In genomic region chr15:62712455-62712839, GRCh38 we compare ENCODE assay signal across 23 cellular contexts.
DNase-seq lines count a peak whose midpoint lies in the region.
"Had no signal": no experiment of that assay in that cellular context is flagged by ENCODE, and none has a peak within 500 bp of the region (broad histone marks: within the 10 kb centered on the region; RNA-seq: fewer than 3 reads in every experiment).

No MANE protein-coding gene starts in this region.

- peak overlapping the region; percentile 1 for H3K4me3 Mint-ChIP-seq in activated T-cell treated with anti-CD3 and anti-CD28 coated beads, Interleukin-2, amount 50 U/mL, for 24 hours
- H3K4me3 Mint-ChIP-seq in activated T-helper 1 cell treated with anti-CD3 and anti-CD28 coated beads, Interleukin-12 subunit alpha, Interleukin-12 subunit beta, Interleukin-2, Interleukin-4 antibody, amounts not matched to agents 30 ng/mL and 10 ng/mL and 1 ng/mL, durations not matched to agents 14 hours and 24 hours and 36 hours = no peak overlapping the region
- H3K4me3 Mint-ChIP-seq in activated T-helper 2 cell treated with anti-CD3 and anti-CD28 coated beads, Interferon-gamma antibody, Interleukin-2, Interleukin-4, amounts not matched to agents 10 μg/mL and 5 μg/mL and 100 μg/mL, durations not matched to agents 14 hours and 24 hours and 36 hours (ENCODE audit: low read depth) = no peak overlapping the region
- H3K4me3 Mint-ChIP-seq in stimulated activated naive CD8-positive, alpha-beta T cell treated with anti-CD3 and anti-CD28 coated beads, Interleukin-15, Interleukin-2, amounts not matched to agents 100 ng/mL and 50 ng/mL, for 24 hours = peak overlapping the region; percentile 28
- H3K4me3 Mint-ChIP-seq: B cell; CD8-positive, alpha-beta memory T cell; GM23338; H9 had no signal

- no peaks in the 10 kb centered on the region for H3K36me3 Mint-ChIP-seq in activated T-cell treated with anti-CD3 and anti-CD28 coated beads, Interleukin-2, amount 50 U/mL, for 24 hours (ENCODE audit: low read depth)
- H3K36me3 Mint-ChIP-seq in activated T-helper 1 cell treated with anti-CD3 and anti-CD28 coated beads, Interleukin-12 subunit alpha, Interleukin-12 subunit beta, Interleukin-2, Interleukin-4 antibody, amounts not matched to agents 30 ng/mL and 10 ng/mL and 1 ng/mL, durations not matched to agents 14 hours and 24 hours and 36 hours (ENCODE audit: low read depth) = no peaks in the 10 kb centered on the region
- no peaks in the 10 kb centered on the region for H3K36me3 Mint-ChIP-seq in activated T-helper 2 cell treated with anti-CD3 and anti-CD28 coated beads, Interferon-gamma antibody, Interleukin-2, Interleukin-4, amounts not matched to agents 10 μg/mL and 5 μg/mL and 100 μg/mL, durations not matched to agents 14 hours and 24 hours and 36 hours (ENCODE audit: low read depth)
- no peaks in the 10 kb centered on the region for H3K36me3 Mint-ChIP-seq in stimulated activated naive CD8-positive, alpha-beta T cell treated with anti-CD3 and anti-CD28 coated beads, Interleukin-15, Interleukin-2, amounts not matched to agents 100 ng/mL and 50 ng/mL, for 24 hours (ENCODE audit: low read depth)
- H3K36me3 Mint-ChIP-seq: CD8-positive, alpha-beta memory T cell had no signal

- DNase-seq in activated T-cell treated with anti-CD3 and anti-CD28 coated beads, Interleukin-2, amount 50 U/mL, for 24 hours = no peak
- DNase-seq in activated T-cell treated with anti-CD3 and anti-CD28 coated beads for 4 hours (no peak), dedifferentiated amniotic fluid mesenchymal stem cell (ENCODE audit: extremely low spot score) (no peak), NCI-H748 treated with DMSO at 0.1 percent for 48 hours (lab: John Stamatoyannopoulos, UW) (no peak)
- DNase-seq in activated T-helper 1 cell treated with anti-CD3 and anti-CD28 coated beads, Interleukin-12 subunit alpha, Interleukin-12 subunit beta, Interleukin-2, Interleukin-4 antibody, amounts not matched to agents 30 ng/mL and 10 ng/mL and 1 ng/mL, durations not matched to agents 14 hours and 24 hours and 36 hours (ENCODE audit: low spot score) = no peak
- no peak for DNase-seq in activated T-helper 2 cell treated with anti-CD3 and anti-CD28 coated beads, Interferon-gamma antibody, Interleukin-2, Interleukin-4, amounts not matched to agents 10 μg/mL and 5 μg/mL and 100 μg/mL, durations not matched to agents 14 hours and 24 hours and 36 hours (ENCODE audit: low spot score)
- DNase-seq: CD8-positive, alpha-beta memory T cell; DMS79 treated with DMSO at 0.1 percent for 48 hours; GF-D8; H9; KG1; MG63; NCI-H1105 treated with DMSO at 0.1 percent for 48 hours; NCI-H146; NCI-H1930; NCI-H2107; NCI-H446; NCI-H524 treated with DMSO at 0.1 percent for 48 hours; NCI-H82; NK-92 treated with Interleukin-12 subunit alpha and Interleukin-12 subunit beta, amount 100 ng/mL, for 24 hours had no signal

- peaks cover 5% of the 10 kb centered on the region for H3K27me3 Mint-ChIP-seq in activated T-cell treated with anti-CD3 and anti-CD28 coated beads, Interleukin-2, amount 50 U/mL, for 24 hours
- H3K27me3 Mint-ChIP-seq in activated T-helper 1 cell treated with anti-CD3 and anti-CD28 coated beads, Interleukin-12 subunit alpha, Interleukin-12 subunit beta, Interleukin-2, Interleukin-4 antibody, amounts not matched to agents 30 ng/mL and 10 ng/mL and 1 ng/mL, durations not matched to agents 14 hours and 24 hours and 36 hours (ENCODE audit: insufficient read depth) = no peaks in the 10 kb centered on the region
- no peaks in the 10 kb centered on the region for H3K27me3 Mint-ChIP-seq in activated T-helper 2 cell treated with anti-CD3 and anti-CD28 coated beads, Interferon-gamma antibody, Interleukin-2, Interleukin-4, amounts not matched to agents 10 μg/mL and 5 μg/mL and 100 μg/mL, durations not matched to agents 14 hours and 24 hours and 36 hours (ENCODE audit: low read depth)
- no peaks in the 10 kb centered on the region for H3K27me3 Mint-ChIP-seq in stimulated activated naive CD8-positive, alpha-beta T cell treated with anti-CD3 and anti-CD28 coated beads, Interleukin-15, Interleukin-2, amounts not matched to agents 100 ng/mL and 50 ng/mL, for 24 hours

- H3K4me1 Mint-ChIP-seq in activated T-cell treated with anti-CD3 and anti-CD28 coated beads, Interleukin-2, amount 50 U/mL, for 24 hours (ENCODE audit: low read depth) = peaks cover 20% of the 10 kb centered on the region
- peaks cover 10% of the 10 kb centered on the region for H3K4me1 Mint-ChIP-seq in activated T-helper 1 cell treated with anti-CD3 and anti-CD28 coated beads, Interleukin-12 subunit alpha, Interleukin-12 subunit beta, Interleukin-2, Interleukin-4 antibody, amounts not matched to agents 30 ng/mL and 10 ng/mL and 1 ng/mL, durations not matched to agents 14 hours and 24 hours and 36 hours (ENCODE audit: low read depth)
- peaks cover 12% of the 10 kb centered on the region for H3K4me1 Mint-ChIP-seq in activated T-helper 2 cell treated with anti-CD3 and anti-CD28 coated beads, Interferon-gamma antibody, Interleukin-2, Interleukin-4, amounts not matched to agents 10 μg/mL and 5 μg/mL and 100 μg/mL, durations not matched to agents 14 hours and 24 hours and 36 hours (ENCODE audit: low read depth)
- peaks cover 25% of the 10 kb centered on the region for H3K4me1 Mint-ChIP-seq in stimulated activated naive CD8-positive, alpha-beta T cell treated with anti-CD3 and anti-CD28 coated beads, Interleukin-15, Interleukin-2, amounts not matched to agents 100 ng/mL and 50 ng/mL, for 24 hours (ENCODE audit: low read depth)
- H3K4me1 Mint-ChIP-seq: B cell; CD8-positive, alpha-beta memory T cell had no signal

- H3K27ac Mint-ChIP-seq in activated T-cell treated with anti-CD3 and anti-CD28 coated beads, Interleukin-2, amount 50 U/mL, for 24 hours = peak overlapping the region; percentile 94
- H3K27ac Mint-ChIP-seq in activated T-helper 1 cell treated with anti-CD3 and anti-CD28 coated beads, Interleukin-12 subunit alpha, Interleukin-12 subunit beta, Interleukin-2, Interleukin-4 antibody, amounts not matched to agents 30 ng/mL and 10 ng/mL and 1 ng/mL, durations not matched to agents 14 hours and 24 hours and 36 hours = peak overlapping the region; percentile 81
- peak overlapping the region; percentile 63 for H3K27ac Mint-ChIP-seq in activated T-helper 2 cell treated with anti-CD3 and anti-CD28 coated beads, Interferon-gamma antibody, Interleukin-2, Interleukin-4, amounts not matched to agents 10 μg/mL and 5 μg/mL and 100 μg/mL, durations not matched to agents 14 hours and 24 hours and 36 hours
- H3K27ac Mint-ChIP-seq in stimulated activated naive CD8-positive, alpha-beta T cell treated with anti-CD3 and anti-CD28 coated beads, Interleukin-15, Interleukin-2, amounts not matched to agents 100 ng/mL and 50 ng/mL, for 24 hours = peak overlapping the region; percentile 94
- H3K27ac Mint-ChIP-seq: B cell; CD8-positive, alpha-beta memory T cell; GM23338; H9 had no signal

- intact Hi-C loops in activated T-helper 1 cell treated with anti-CD3 and anti-CD28 coated beads, Interleukin-12 subunit alpha, Interleukin-12 subunit beta, Interleukin-2, Interleukin-4 antibody, amounts not matched to agents 30 ng/mL and 10 ng/mL and 1 ng/mL, durations not matched to agents 14 hours and 24 hours and 36 hours (cut with micrococcal nuclease) = no loop called here
- intact Hi-C loops in activated T-helper 2 cell treated with anti-CD3 and anti-CD28 coated beads, Interferon-gamma antibody, Interleukin-2, Interleukin-4, amounts not matched to agents 10 μg/mL and 5 μg/mL and 100 μg/mL, durations not matched to agents 14 hours and 24 hours and 36 hours (cut with micrococcal nuclease) = loop anchor here (5.0 to 10.0 kb wide), 2 partner anchors 58 to 595 kb away; no protein-coding TSS in a partner anchor

- H3K9me3 Mint-ChIP-seq in activated T-cell treated with anti-CD3 and anti-CD28 coated beads, Interleukin-2, amount 50 U/mL, for 24 hours = no peaks in the 10 kb centered on the region
- peaks cover 3% of the 10 kb centered on the region for H3K9me3 Mint-ChIP-seq in activated T-helper 1 cell treated with anti-CD3 and anti-CD28 coated beads, Interleukin-12 subunit alpha, Interleukin-12 subunit beta, Interleukin-2, Interleukin-4 antibody, amounts not matched to agents 30 ng/mL and 10 ng/mL and 1 ng/mL, durations not matched to agents 14 hours and 24 hours and 36 hours
- no peaks in the 10 kb centered on the region for H3K9me3 Mint-ChIP-seq in activated T-helper 2 cell treated with anti-CD3 and anti-CD28 coated beads, Interferon-gamma antibody, Interleukin-2, Interleukin-4, amounts not matched to agents 10 μg/mL and 5 μg/mL and 100 μg/mL, durations not matched to agents 14 hours and 24 hours and 36 hours
- H3K9me3 Mint-ChIP-seq in stimulated activated naive CD8-positive, alpha-beta T cell treated with anti-CD3 and anti-CD28 coated beads, Interleukin-15, Interleukin-2, amounts not matched to agents 100 ng/mL and 50 ng/mL, for 24 hours = no peaks in the 10 kb centered on the region
- H3K9me3 Mint-ChIP-seq: CD8-positive, alpha-beta memory T cell; GM23338; H9 had no signal

Comparison
In these comparisons a context has a peak if more than half of its experiments do, and no peak if none do; other contexts are left out.
1. H3K4me3 Mint-ChIP-seq: peak in activated T-cell treated with anti-CD3 and anti-CD28 coated beads, Interleukin-2, amount 50 U/mL, for 24 hours (single experiment) and stimulated activated naive CD8-positive, alpha-beta T cell treated with anti-CD3 and anti-CD28 coated beads, Interleukin-15, Interleukin-2, amounts not matched to agents 100 ng/mL and 50 ng/mL, for 24 hours (single experiment); none in activated T-helper 1 cell treated with anti-CD3 and anti-CD28 coated beads, Interleukin-12 subunit alpha, Interleukin-12 subunit beta, Interleukin-2, Interleukin-4 antibody, amounts not matched to agents 30 ng/mL and 10 ng/mL and 1 ng/mL, durations not matched to agents 14 hours and 24 hours and 36 hours (single experiment) and activated T-helper 2 cell treated with anti-CD3 and anti-CD28 coated beads, Interferon-gamma antibody, Interleukin-2, Interleukin-4, amounts not matched to agents 10 μg/mL and 5 μg/mL and 100 μg/mL, durations not matched to agents 14 hours and 24 hours and 36 hours (single experiment).
2. Peak in every context shown above with its lines, with median percentiles within 50 percentile points of each other: H3K27ac Mint-ChIP-seq.